In genomic region chr10:120556164-120556532, GRCh38 we compare ENCODE assay signal across 19 cellular contexts.
"Had no signal": no experiment of that assay in that cellular context is flagged by ENCODE, and none has a peak within 500 bp of the region (broad histone marks: within the 10 kb centered on the region; RNA-seq: fewer than 3 reads in every experiment).

No MANE protein-coding gene starts in this region.

- H3K27ac ChIP-seq: dorsolateral prefrontal cortex, epithelial cell of prostate, left ventricle myocardium inferior, psoas muscle, vagina had no signal

- ATAC-seq: activated CD4-positive, alpha-beta T cell treated with anti-CD3 and anti-CD28 coated beads for 36 hours; psoas muscle; right cardiac atrium; stimulated activated naive CD8-positive, alpha-beta T cell treated with anti-CD3 and anti-CD28 coated beads, Interleukin-15, amount 100 ng/mL, for 72 hours had no signal

- H3K27me3 ChIP-seq: dorsolateral prefrontal cortex, vagina had no signal

- DNase-seq: activated CD4-positive, alpha-beta memory T cell treated with anti-CD3 and anti-CD28 coated beads for 36 hours; activated CD4-positive, alpha-beta T cell treated with anti-CD3 and anti-CD28 coated beads for 36 hours; activated naive CD4-positive, alpha-beta T cell treated with Interleukin-2 at 50 U/mL for 16 hours; activated naive CD8-positive, alpha-beta T cell treated with anti-CD3 and anti-CD28 coated beads, Interleukin-2, amount 10 ng/mL, durations not matched to agents 7 days and 5 days; activated T-cell treated with anti-CD3 and anti-CD28 coated beads for 4 hours; amygdala; caudate nucleus; dorsolateral prefrontal cortex; foreskin melanocyte; hypothalamus; left ventricle myocardium inferior; naive B cell; psoas muscle; right cardiac atrium; stimulated activated naive CD8-positive, alpha-beta T cell treated with anti-CD3 and anti-CD28 coated beads, Interleukin-15, amount 100 ng/mL, for 72 hours; T-helper 2 cell; trophoblast cell had no signal

- H3K4me1 ChIP-seq: left ventricle myocardium inferior, psoas muscle, vagina had no signal

- H3K36me3 ChIP-seq: left ventricle myocardium inferior, vagina had no signal

- H3K4me3 ChIP-seq: dorsolateral prefrontal cortex, left ventricle myocardium inferior, psoas muscle, vagina had no signal
